Comparison of ENCODE assay signal across 13 cellular contexts in genomic region chr1:93703649-93704048, GRCh38. TPM values are rescaled to one million over a fixed set of nuclear protein-coding genes. Genes with fewer than 3 reads are reported as not detected.
DNase-seq lines count a peak whose midpoint lies in the region; ATAC-seq, FAIRE-seq and TF ChIP-seq lines count a peak whose summit lies in the region.
"Had no signal": no experiment of that assay in that cellular context is flagged by ENCODE, and none has a peak within 500 bp of the region (broad histone marks: within the 10 kb centered on the region; RNA-seq: fewer than 3 reads in every experiment).

No MANE protein-coding gene starts in this region.

- H3K4me2 ChIP-seq in BLaER1, result peak overlapping the region; percentile 69

- CTCF ChIA-PET in naive thymus-derived CD4-positive, alpha-beta T cell (lab: Charles Lee), result no interaction called here

- H3K27ac Mint-ChIP-seq in IgD-negative memory B cell, result peak overlapping the region in 2 of 3 donors; percentile 21 to 73
- no peak overlapping the region for H3K27ac Mint-ChIP-seq in naive thymus-derived CD4-positive, alpha-beta T cell
- H3K27ac Mint-ChIP-seq: activated naive CD8-positive, alpha-beta T cell had no signal

- H3K9me3 ChIP-seq in BLaER1, result no peaks in the 10 kb centered on the region
- H3K9me3 ChIP-seq in naive thymus-derived CD4-positive, alpha-beta T cell (ENCODE audit: control insufficient read depth in 2 of 3, low read length in 3 of 3), result no peaks in the 10 kb centered on the region
- H3K9me3 ChIP-seq: sigmoid colon had no signal

- no peak for FAIRE-seq in frontal cortex (lab: Jason Lieb, UNC)

- no peaks in the 10 kb centered on the region for H3K27me3 ChIP-seq in BLaER1
- H3K27me3 ChIP-seq in naive thymus-derived CD4-positive, alpha-beta T cell (ENCODE audit: control insufficient read depth in 2 of 2, insufficient read depth in 2 of 2, low read length in 2 of 2), result no peaks in the 10 kb centered on the region
- H3K27me3 ChIP-seq: sigmoid colon had no signal

- H3K36me3 ChIP-seq in BLaER1, result no peaks in the 10 kb centered on the region
- H3K36me3 ChIP-seq in naive thymus-derived CD4-positive, alpha-beta T cell (ENCODE audit: control insufficient read depth in 2 of 3, insufficient read depth in 3 of 3, low read length in 3 of 3), result no peaks in the 10 kb centered on the region
- H3K36me3 ChIP-seq: sigmoid colon had no signal

- H3K27me3 Mint-ChIP-seq in IgD-negative memory B cell, result no peaks in the 10 kb centered on the region
- no peaks in the 10 kb centered on the region for H3K27me3 Mint-ChIP-seq in naive thymus-derived CD4-positive, alpha-beta T cell
- H3K27me3 Mint-ChIP-seq: activated naive CD8-positive, alpha-beta T cell had no signal

- no peaks in the 10 kb centered on the region for H3K9me3 Mint-ChIP-seq in IgD-negative memory B cell
- H3K9me3 Mint-ChIP-seq in naive thymus-derived CD4-positive, alpha-beta T cell, result no peaks in the 10 kb centered on the region

- no peak for TF ChIP-seq CTCF in fibroblast of mammary gland (conservative IDR thresholded peaks at IDR 0.05; ENCODE audit: control insufficient read depth, insufficient read depth, low read depth, low read length)

- intact Hi-C loops in naive thymus-derived CD4-positive, alpha-beta T cell (cut with micrococcal nuclease), result no loop called here

- peaks cover 36 to 58% (median 50%) of the 10 kb centered on the region in 3 donors for H3K4me1 Mint-ChIP-seq in IgD-negative memory B cell
- H3K4me1 Mint-ChIP-seq in naive thymus-derived CD4-positive, alpha-beta T cell, result peaks cover 0 to 17% (median 10%) of the 10 kb centered on the region in 7 donors

- H3K27ac ChIP-seq in BLaER1, result peak overlapping the region; percentile 88
- H3K27ac ChIP-seq in naive thymus-derived CD4-positive, alpha-beta T cell (ENCODE audit: low read depth, low read length), result no peak overlapping the region
- H3K27ac ChIP-seq: sigmoid colon had no signal

- H3K4me1 ChIP-seq in BLaER1, result peaks cover 96% of the 10 kb centered on the region
- H3K4me1 ChIP-seq in naive thymus-derived CD4-positive, alpha-beta T cell (ENCODE audit: control insufficient read depth in 2 of 2, insufficient read depth in 2 of 2, low read length in 2 of 2), result peaks cover 0 to 2% of the 10 kb centered on the region in 2 donors

- H3K36me3 Mint-ChIP-seq in IgD-negative memory B cell, result no peaks in the 10 kb centered on the region
- no peaks in the 10 kb centered on the region for H3K36me3 Mint-ChIP-seq in naive thymus-derived CD4-positive, alpha-beta T cell
- H3K36me3 Mint-ChIP-seq: activated naive CD8-positive, alpha-beta T cell had no signal

- H4K20me1 ChIP-seq in BLaER1, result no peaks in the 10 kb centered on the region

- H3K4me3 Mint-ChIP-seq in IgD-negative memory B cell, result peak overlapping the region; percentile 4 to 88 (median 68)
- no peak overlapping the region for H3K4me3 Mint-ChIP-seq in naive thymus-derived CD4-positive, alpha-beta T cell
- H3K4me3 Mint-ChIP-seq: activated naive CD8-positive, alpha-beta T cell had no signal

- ATAC-seq in GM19463 (IDR thresholded peaks at IDR 0.05; ENCODE audit: unreplicated experiment) (peak; percentile 15), GM19324 (IDR thresholded peaks at IDR 0.05; ENCODE audit: low FRiP score, unreplicated experiment) (no peak)
- ATAC-seq in naive thymus-derived CD4-positive, alpha-beta T cell, result no peak

- POLR2A ChIA-PET in naive thymus-derived CD4-positive, alpha-beta T cell (lab: Charles Lee), result no interaction called here

- peak; percentile 54 for DNase-seq in fibroblast of mammary gland (ENCODE audit: low read depth)
- DNase-seq in frontal cortex (ENCODE audit: low spot score in 2 of 2), result no peak
- DNase-seq in NCI-H1694 (lab: John Stamatoyannopoulos, UW), result no peak
- DNase-seq in naive thymus-derived CD4-positive, alpha-beta T cell, result no peak
- DNase-seq: activated CD4-positive, alpha-beta T cell treated with anti-CD3 and anti-CD28 coated beads for 1 hour; AML-193; stimulated activated naive CD4-positive, alpha-beta T cell treated with Interleukin-2 at 50 U/mL for 16 hours had no signal

- H3K4me3 ChIP-seq in BLaER1 (no peak overlapping the region), fibroblast of mammary gland (ENCODE audit: control insufficient read depth, low read depth, low read length) (no peak overlapping the region)
- H3K4me3 ChIP-seq in naive thymus-derived CD4-positive, alpha-beta T cell (ENCODE audit: low read length), result no peak overlapping the region
- H3K4me3 ChIP-seq: sigmoid colon had no signal

- H3K9ac ChIP-seq in BLaER1, result peak overlapping the region; percentile 69; the same call in 1 of the 2 replicates

RNA-seq across cellular contexts. Expression of gene BCAR3, which starts 22.0 kb away (rescaled TPM):
- polyA plus RNA-seq in IgD-negative memory B cell, result 2.7 TPM
- 4.1 TPM for total RNA-seq in frontal cortex
- 1 to 10 TPM in 1 of 5 experiments, under 1 TPM in 4; 0.75 to 1.7 (median 0.85) TPM for total RNA-seq in naive thymus-derived CD4-positive, alpha-beta T cell
- under 1 TPM; 0.22 to 0.31 TPM for polyA plus RNA-seq in naive thymus-derived CD4-positive, alpha-beta T cell

Comparison
In these comparisons a context has a peak if more than half of its experiments do, and no peak if none do; other contexts are left out.
1. H3K27ac Mint-ChIP-seq: peak in IgD-negative memory B cell (2 of 3); none in naive thymus-derived CD4-positive, alpha-beta T cell (0 of 9).
2. H3K4me3 Mint-ChIP-seq: peak in IgD-negative memory B cell (4 of 4); none in naive thymus-derived CD4-positive, alpha-beta T cell (0 of 10).